ENCODE assay signal across 13 cellular contexts in the genomic region with DNA sequence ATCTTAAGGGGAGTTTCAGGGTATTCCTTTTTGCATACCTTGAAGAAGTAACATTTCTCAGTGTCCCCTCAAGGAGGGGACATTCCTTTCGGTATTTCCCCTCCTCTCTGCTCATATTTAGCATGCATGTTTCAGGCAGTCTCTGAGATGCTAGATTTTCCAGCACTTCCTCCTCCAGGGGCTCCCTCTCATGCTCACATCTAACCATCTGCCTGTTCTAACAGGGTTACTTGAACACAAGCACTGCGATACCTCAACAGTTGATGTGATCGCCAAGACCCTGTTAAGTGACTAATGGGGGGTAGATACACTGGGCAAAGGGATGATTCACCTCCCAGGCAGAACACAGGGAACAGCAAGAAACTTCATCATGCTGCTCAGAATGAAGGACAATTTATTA. TPM values are rescaled to one million over a fixed set of nuclear protein-coding genes. Genes with fewer than 3 reads are reported as not detected.
DNase-seq lines count a peak whose midpoint lies in the region; ATAC-seq and TF ChIP-seq lines count a peak whose summit lies in the region.
"Had no signal": no experiment of that assay in that cellular context is flagged by ENCODE, and none has a peak within 500 bp of the region (broad histone marks: within the 10 kb centered on the region; RNA-seq: fewer than 3 reads in every experiment).

No MANE protein-coding gene starts in this region.

- peaks cover 0 to 5% of the 10 kb centered on the region in 2 donors for H3K9me3 Mint-ChIP-seq in activated T-cell treated with anti-CD3 and anti-CD28 coated beads, Interleukin-2, amount 50 U/mL, for 72 hours
- peaks cover 0 to 3% of the 10 kb centered on the region in 2 donors for H3K9me3 Mint-ChIP-seq in stimulated activated naive B cell treated with anti-CD40 and anti-IgM and Interleukin-4, amounts not matched to agents 10 μg/mL and 1 μg/mL and 100 μg/mL, for 72 hours

- H3K9ac ChIP-seq in OCI-LY1 (ENCODE audit: low read length): peak overlapping the region; percentile 5; the same call in 1 of the 2 replicates

- peak overlapping the region; percentile 65 to 68 for H3K4me3 Mint-ChIP-seq in activated T-cell treated with anti-CD3 and anti-CD28 coated beads, Interleukin-2, amount 50 U/mL, for 72 hours
- peak overlapping the region; percentile 64 to 74 for H3K4me3 Mint-ChIP-seq in stimulated activated naive B cell treated with anti-CD40 and anti-IgM and Interleukin-4, amounts not matched to agents 10 μg/mL and 1 μg/mL and 100 μg/mL, for 72 hours

- no peaks in the 10 kb centered on the region for H3K27me3 Mint-ChIP-seq in activated T-cell treated with anti-CD3 and anti-CD28 coated beads, Interleukin-2, amount 50 U/mL, for 72 hours (ENCODE audit: low read depth)
- no peaks in the 10 kb centered on the region for H3K27me3 Mint-ChIP-seq in stimulated activated naive B cell treated with anti-CD40 and anti-IgM and Interleukin-4, amounts not matched to agents 10 μg/mL and 1 μg/mL and 100 μg/mL, for 72 hours

- H3K9me3 ChIP-seq in OCI-LY1 (ENCODE audit: low read length): no peaks in the 10 kb centered on the region

- no peaks in the 10 kb centered on the region for H3K9me2 ChIP-seq in OCI-LY1 (ENCODE audit: low read depth, low read length)

- peak; percentile 3 to 12 for ATAC-seq in activated T-cell treated with anti-CD3 and anti-CD28 coated beads, Interleukin-2, amount 50 U/mL, for 72 hours (replicated peaks in 1 of 2)
- ATAC-seq in HG02588 (IDR thresholded peaks at IDR 0.05; ENCODE audit: unreplicated experiment) (peak; percentile 52), GM21381 (IDR thresholded peaks at IDR 0.05; ENCODE audit: unreplicated experiment) (no peak), GM21526 (IDR thresholded peaks at IDR 0.05; ENCODE audit: low FRiP score, unreplicated experiment) (no peak)
- peak; percentile 51 to 61 for ATAC-seq in stimulated activated naive B cell treated with anti-CD40 and anti-IgM and Interleukin-4, amounts not matched to agents 10 μg/mL and 1 μg/mL and 100 μg/mL, for 72 hours (replicated peaks)

- H3K27me3 ChIP-seq in OCI-LY1 (ENCODE audit: insufficient read depth, low read length): no peaks in the 10 kb centered on the region

- no peaks in the 10 kb centered on the region for H3K36me3 ChIP-seq in OCI-LY1 (ENCODE audit: insufficient read depth, low read length)

- no peak overlapping the region for H3K4me3 ChIP-seq in OCI-LY1 (ENCODE audit: low read depth, low read length, poor library complexity, severe bottlenecking)
- H3K4me3 ChIP-seq: skin epidermis had no signal

- no peaks in the 10 kb centered on the region for H3K79me2 ChIP-seq in OCI-LY1 (ENCODE audit: insufficient read depth, low read length)

- no peak for DNase-seq in activated T-cell treated with anti-CD3 and anti-CD28 coated beads, Interleukin-2, amount 50 U/mL, for 72 hours
- no peak for DNase-seq in activated T-cell treated with anti-CD3 and anti-CD28 coated beads for 4 hours
- DNase-seq in stimulated activated naive B cell treated with anti-CD40 and anti-IgM and Interleukin-4, amounts not matched to agents 10 μg/mL and 1 μg/mL and 100 μg/mL, for 72 hours: peak; percentile 31
- DNase-seq in RKO (ENCODE audit: low spot score): no peak
- DNase-seq: hippocampal formation, NCI-H524 treated with DMSO at 0.1 percent for 48 hours had no signal

- no peak for TF ChIP-seq CTCF in OCI-LY1 (IDR thresholded peaks at IDR 0.05; ENCODE audit: low read length)

- peak overlapping the region; percentile 62; the same call in 1 of the 2 replicates for H3K4me2 ChIP-seq in OCI-LY1 (ENCODE audit: low read length)

- H3K27ac ChIP-seq in OCI-LY1 (ENCODE audit: low read depth, low read length, poor library complexity, severe bottlenecking): peak overlapping the region; percentile 71

- H2AFZ ChIP-seq in OCI-LY1 (ENCODE audit: low read length): no peak overlapping the region

- peaks cover 0 to 2% of the 10 kb centered on the region in 2 donors for H3K36me3 Mint-ChIP-seq in activated T-cell treated with anti-CD3 and anti-CD28 coated beads, Interleukin-2, amount 50 U/mL, for 72 hours (ENCODE audit: insufficient read depth in 2 of 2)
- peaks cover 3 to 6% of the 10 kb centered on the region in 2 donors for H3K36me3 Mint-ChIP-seq in stimulated activated naive B cell treated with anti-CD40 and anti-IgM and Interleukin-4, amounts not matched to agents 10 μg/mL and 1 μg/mL and 100 μg/mL, for 72 hours

- H3F3A ChIP-seq in OCI-LY1 (ENCODE audit: insufficient read depth, low read length): no peaks in the 10 kb centered on the region

- H3K4me1 ChIP-seq in OCI-LY1 (ENCODE audit: insufficient read depth, low read length, severe bottlenecking): peaks cover 46% of the 10 kb centered on the region

- no peaks in the 10 kb centered on the region for H4K20me1 ChIP-seq in OCI-LY1 (ENCODE audit: insufficient read depth, low read length)

- H3K27ac Mint-ChIP-seq in activated T-cell treated with anti-CD3 and anti-CD28 coated beads, Interleukin-2, amount 50 U/mL, for 72 hours: peak overlapping the region; percentile 34
- H3K27ac Mint-ChIP-seq in stimulated activated naive B cell treated with anti-CD40 and anti-IgM and Interleukin-4, amounts not matched to agents 10 μg/mL and 1 μg/mL and 100 μg/mL, for 72 hours: peak overlapping the region; percentile 97

- peaks cover 47% of the 10 kb centered on the region for H3K4me1 Mint-ChIP-seq in activated T-cell treated with anti-CD3 and anti-CD28 coated beads, Interleukin-2, amount 50 U/mL, for 72 hours (ENCODE audit: low read depth)
- peaks cover 34 to 69% of the 10 kb centered on the region in 2 donors for H3K4me1 Mint-ChIP-seq in stimulated activated naive B cell treated with anti-CD40 and anti-IgM and Interleukin-4, amounts not matched to agents 10 μg/mL and 1 μg/mL and 100 μg/mL, for 72 hours

RNA-seq across cellular contexts. Expression of gene MCM3, which starts 12.9 kb away (rescaled TPM):
- total RNA-seq in activated T-cell treated with anti-CD3 and anti-CD28 coated beads, Interleukin-2, amount 50 U/mL, for 72 hours: 100 to 1,000 TPM; 184 to 238 TPM

RNA-seq across cellular contexts. Expression of gene IL17F, which starts 53.1 kb away (rescaled TPM):
- total RNA-seq in activated T-cell treated with anti-CD3 and anti-CD28 coated beads, Interleukin-2, amount 50 U/mL, for 72 hours: 10 to 100 TPM in 1 of 2 donors, under 1 TPM in 1; 0.50 to 12.3 TPM
- total RNA-seq: dermis microvascular lymphatic vessel endothelial cell; T-helper 2 cell treated with Interferon-gamma antibody and Interleukin-4, amounts not matched to agents 100 ng/mL and 5 ng/mL, for 36 hours had no signal

Comparison
In these comparisons a context has a peak if more than half of its experiments do, and no peak if none do; other contexts are left out.
1. ATAC-seq: peak in activated T-cell treated with anti-CD3 and anti-CD28 coated beads, Interleukin-2, amount 50 U/mL, for 72 hours (2 of 2), HG02588 (single experiment) and stimulated activated naive B cell treated with anti-CD40 and anti-IgM and Interleukin-4, amounts not matched to agents 10 μg/mL and 1 μg/mL and 100 μg/mL, for 72 hours (2 of 2); none in GM21381 (single experiment) and GM21526 (single experiment).